8 cellular contexts compared by ENCODE assay signal in the genomic region with DNA sequence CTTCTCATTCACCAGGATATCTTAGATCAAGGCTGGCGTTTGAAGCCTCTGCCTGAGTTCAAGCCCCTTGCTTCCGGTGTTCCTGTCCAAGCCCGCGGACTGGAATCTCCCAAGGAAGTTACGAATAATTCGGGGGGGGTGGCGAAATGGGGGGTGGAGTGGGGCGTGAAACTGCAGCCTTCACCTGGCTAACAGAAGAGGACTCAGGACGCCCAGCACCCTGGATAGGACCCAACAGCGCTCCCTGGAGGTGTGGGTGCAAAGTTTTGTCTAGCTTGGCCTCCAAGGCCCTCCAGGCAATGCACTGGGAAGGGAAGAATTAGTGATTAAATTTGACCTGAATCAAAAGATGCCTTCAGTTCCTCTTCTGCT. TPM values are rescaled to one million over a fixed set of nuclear protein-coding genes. Genes with fewer than 3 reads are reported as not detected.
DNase-seq lines count a peak whose midpoint lies in the region; TF ChIP-seq lines count a peak whose summit lies in the region.

No MANE protein-coding gene starts in this region.

- peak overlapping the region; percentile 63 for H3K4me2 ChIP-seq in neural cell (ENCODE audit: low read length)

- TF ChIP-seq EP300 in neural cell (conservative IDR thresholded peaks at IDR 0.05; ENCODE audit: poor library complexity, severe bottlenecking): no peak

- no peaks in the 10 kb centered on the region for H3K9me2 ChIP-seq in neural cell (ENCODE audit: insufficient read depth, low read length)

- TF ChIP-seq CTCF in GM12864 (IDR thresholded peaks at IDR 0.05; ENCODE audit: low read depth, low read length, missing control alignments) (peak; percentile 75), fibroblast of mammary gland (conservative IDR thresholded peaks at IDR 0.05; ENCODE audit: control insufficient read depth, insufficient read depth, low read depth, low read length) (peak; percentile 59), neural cell (IDR thresholded peaks at IDR 0.05; ENCODE audit: poor library complexity, severe bottlenecking) (no peak)

- H3K36me3 ChIP-seq in neural cell (ENCODE audit: insufficient read depth, low read length) (no peaks in the 10 kb centered on the region), stomach smooth muscle (ENCODE audit: control insufficient read depth in 2 of 2, insufficient read depth in 2 of 2, low read length in 2 of 2) (no peaks in the 10 kb centered on the region)

- DNase-seq in GM12864 (ENCODE audit: low read depth) (peak; percentile 31), HS-27A (ENCODE audit: low read depth) (peak; percentile 65), OCI-M1 (lab: John Stamatoyannopoulos, UW) (peak; percentile 91), activated T-helper 1 cell treated with Interleukin-2 at 50 U/mL for 16 hours (ENCODE audit: low read depth) (peak; percentile 68), fibroblast of mammary gland (ENCODE audit: low read depth) (peak; percentile 74), hepatic stellate cell (ENCODE audit: low spot score) (no peak)

- no peak for TF ChIP-seq RAD21 in neural cell (conservative IDR thresholded peaks at IDR 0.05)

- H3K27ac ChIP-seq in neural cell (ENCODE audit: low read length) (peak overlapping the region; percentile 90), stomach smooth muscle (ENCODE audit: low read length) (peak overlapping the region; percentile 90)

- no peaks in the 10 kb centered on the region for H4K20me1 ChIP-seq in neural cell (ENCODE audit: insufficient read depth)

- H3F3A ChIP-seq in neural cell (ENCODE audit: insufficient read depth, low read length, poor library complexity, severe bottlenecking): peaks cover 6% of the 10 kb centered on the region

- peak overlapping the region; percentile 59 for H3K4me3 ChIP-seq in GM12864 (ENCODE audit: low read depth, low read length)
- peak overlapping the region; percentile 60 for H3K4me3 ChIP-seq in fibroblast of mammary gland (ENCODE audit: control insufficient read depth, low read depth, low read length)
- H3K4me3 ChIP-seq in neural cell (ENCODE audit: low read length): peak overlapping the region; percentile 95
- H3K4me3 ChIP-seq in stomach smooth muscle (ENCODE audit: low read length in 2 of 2): peak overlapping the region; percentile 87 to 93

- peaks cover 26% of the 10 kb centered on the region for H3K4me1 ChIP-seq in stomach smooth muscle (ENCODE audit: control insufficient read depth, insufficient read depth, low read length)

- H3K79me2 ChIP-seq in neural cell (replicated peaks; ENCODE audit: insufficient read depth, low read length): peaks cover 37% of the 10 kb centered on the region

- H2AFZ ChIP-seq in neural cell (ENCODE audit: low read depth, low read length): peak overlapping the region; percentile 61

- H3K9me3 ChIP-seq in neural cell (ENCODE audit: low read length) (no peaks in the 10 kb centered on the region), stomach smooth muscle (ENCODE audit: control insufficient read depth in 2 of 2, low read length in 2 of 2) (no peaks in the 10 kb centered on the region)

- H3K9ac ChIP-seq in neural cell (ENCODE audit: low read length): peak overlapping the region; percentile 93
- peak overlapping the region; percentile 83 to 86 for H3K9ac ChIP-seq in stomach smooth muscle (ENCODE audit: low read length in 2 of 2)

- H3K27me3 ChIP-seq in neural cell (ENCODE audit: insufficient read depth, low read depth, low read length) (no peaks in the 10 kb centered on the region), stomach smooth muscle (ENCODE audit: control insufficient read depth in 1 of 2, insufficient read depth in 2 of 2, low read length in 2 of 2) (no peaks in the 10 kb centered on the region)

TF ChIP-seq in neural cell, 6 proteins besides CTCF, POLR2A, EP300 and RAD21:
- TF ChIP-seq EZH2 (IDR thresholded peaks at IDR 0.05; ENCODE audit: borderline replicate concordance, insufficient read depth, low read length, poor library complexity, severe bottlenecking): no peak
- TF ChIP-seq TAF1 (IDR thresholded peaks at IDR 0.05; ENCODE audit: low read depth): no peak
- TF ChIP-seq, protein P1, sequence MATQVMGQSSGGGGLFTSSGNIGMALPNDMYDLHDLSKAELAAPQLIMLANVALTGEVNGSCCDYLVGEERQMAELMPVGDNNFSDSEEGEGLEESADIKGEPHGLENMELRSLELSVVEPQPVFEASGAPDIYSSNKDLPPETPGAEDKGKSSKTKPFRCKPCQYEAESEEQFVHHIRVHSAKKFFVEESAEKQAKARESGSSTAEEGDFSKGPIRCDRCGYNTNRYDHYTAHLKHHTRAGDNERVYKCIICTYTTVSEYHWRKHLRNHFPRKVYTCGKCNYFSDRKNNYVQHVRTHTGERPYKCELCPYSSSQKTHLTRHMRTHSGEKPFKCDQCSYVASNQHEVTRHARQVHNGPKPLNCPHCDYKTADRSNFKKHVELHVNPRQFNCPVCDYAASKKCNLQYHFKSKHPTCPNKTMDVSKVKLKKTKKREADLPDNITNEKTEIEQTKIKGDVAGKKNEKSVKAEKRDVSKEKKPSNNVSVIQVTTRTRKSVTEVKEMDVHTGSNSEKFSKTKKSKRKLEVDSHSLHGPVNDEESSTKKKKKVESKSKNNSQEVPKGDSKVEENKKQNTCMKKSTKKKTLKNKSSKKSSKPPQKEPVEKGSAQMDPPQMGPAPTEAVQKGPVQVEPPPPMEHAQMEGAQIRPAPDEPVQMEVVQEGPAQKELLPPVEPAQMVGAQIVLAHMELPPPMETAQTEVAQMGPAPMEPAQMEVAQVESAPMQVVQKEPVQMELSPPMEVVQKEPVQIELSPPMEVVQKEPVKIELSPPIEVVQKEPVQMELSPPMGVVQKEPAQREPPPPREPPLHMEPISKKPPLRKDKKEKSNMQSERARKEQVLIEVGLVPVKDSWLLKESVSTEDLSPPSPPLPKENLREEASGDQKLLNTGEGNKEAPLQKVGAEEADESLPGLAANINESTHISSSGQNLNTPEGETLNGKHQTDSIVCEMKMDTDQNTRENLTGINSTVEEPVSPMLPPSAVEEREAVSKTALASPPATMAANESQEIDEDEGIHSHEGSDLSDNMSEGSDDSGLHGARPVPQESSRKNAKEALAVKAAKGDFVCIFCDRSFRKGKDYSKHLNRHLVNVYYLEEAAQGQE (IDR thresholded peaks at IDR 0.05; ENCODE audit: borderline replicate concordance): no peak

RNA-seq across cellular contexts. Expression of gene TRIB2, which starts 0.9 kb away (rescaled TPM):
- polyA plus RNA-seq in neural cell: 101 and 123 TPM in 2 replicates
- 179 and 197 TPM in 2 replicates for polyA minus RNA-seq in neural cell
